8 cellular contexts compared by ENCODE assay signal in the genomic region with DNA sequence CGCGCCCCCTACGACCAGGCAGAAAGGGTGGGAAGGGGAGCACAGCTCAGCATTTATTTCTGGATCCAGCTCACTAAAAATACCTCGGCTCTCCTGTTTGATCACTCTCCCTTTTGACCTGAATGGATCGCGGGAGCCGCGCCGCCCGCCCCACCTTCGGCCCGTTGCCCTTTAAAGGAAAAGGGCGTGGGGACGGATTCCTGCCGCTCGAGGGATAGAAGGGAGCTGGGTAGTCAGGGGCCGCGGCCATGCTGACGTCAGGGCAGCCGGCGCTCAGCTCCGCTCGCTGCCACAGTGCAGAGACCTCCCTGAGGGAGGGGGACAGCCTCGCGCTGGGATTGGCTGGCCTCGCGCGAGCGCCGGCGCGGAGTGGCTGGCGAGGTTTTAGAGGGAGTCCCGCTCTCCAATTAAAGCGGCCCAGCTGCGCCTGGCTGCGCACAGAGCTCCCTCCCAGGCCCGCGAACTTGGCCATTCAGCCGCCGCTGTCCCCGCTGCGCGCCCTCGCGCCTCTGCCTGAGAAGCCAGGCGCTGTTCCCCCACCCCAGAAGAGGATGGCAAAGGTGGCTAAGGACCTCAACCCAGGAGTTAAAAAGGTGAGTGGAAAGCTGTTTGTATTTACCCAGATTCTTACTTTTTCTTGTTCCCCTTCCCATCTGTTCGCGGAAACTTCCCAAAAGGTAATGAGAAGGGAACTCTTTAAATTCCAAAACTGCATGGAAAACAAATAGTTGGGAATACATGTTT. TPM values are rescaled to one million over a fixed set of nuclear protein-coding genes. Genes with fewer than 3 reads are reported as not detected.
DNase-seq lines count a peak whose midpoint lies in the region; ATAC-seq, FAIRE-seq and TF ChIP-seq lines count a peak whose summit lies in the region.

LMCD1 (plus strand) TSS at position 436 of the 744 bp plus-strand sequence; CDS start at position 552, 116 bp downstream.

- H3K79me2 ChIP-seq in H1 (ENCODE audit: control insufficient read depth in 1 of 2, insufficient read depth in 2 of 2, low read length in 2 of 2): peaks cover 0 to 4% of the 10 kb centered on the region in 2 experiments; a peak in 2 of 4 replicates

- H2BK120ac ChIP-seq in H1 (replicated peaks; ENCODE audit: low read depth, low read length): peak within 1 kb of the TSS; percentile 35

- peak in 1 of 2 experiments; percentile 9; a peak in 2 of 4 replicates for TF ChIP-seq RAD21 in H1 (IDR thresholded peaks at IDR 0.05 in 1 of 2, conservative IDR thresholded peaks at IDR 0.05 in 1 of 2; ENCODE audit: low read depth in 2 of 2, low read length in 2 of 2)

- POLR2A ChIA-PET in BJ (lab: Charles Lee): interaction anchor here (0.6 to 2.4 kb wide), 18 partner anchors 10 to 435 kb away, joined by 3 to 13 read pairs (median 4); no protein-coding TSS in a partner anchor
- POLR2A ChIA-PET in H1 (lab: Charles Lee; ENCODE audit: partially characterized antibody): interaction anchor here (0.6 to 1.6 kb wide), 8 partner anchors 11 to 708 kb away, joined by 3 to 5 read pairs (median 4); no protein-coding TSS in a partner anchor

- H4K5ac ChIP-seq in H1 (ENCODE audit: insufficient read length, low read depth, low read length): peak within 1 kb of the TSS; percentile 75

- H3K18ac ChIP-seq in H1 (ENCODE audit: extremely low read depth, low read length): peak within 1 kb of the TSS; percentile 78; the same call in 1 of the 2 replicates

- ATAC-seq in HG03442 (IDR thresholded peaks at IDR 0.05; ENCODE audit: unreplicated experiment): peak; percentile 95

- H2BK20ac ChIP-seq in H1 (ENCODE audit: low read length): peak within 1 kb of the TSS; percentile 15; the same call in 1 of the 2 replicates

- TF ChIP-seq POLR2A in H1 (IDR thresholded peaks at IDR 0.05; ENCODE audit: control extremely low read depth in 1 of 2, low read depth in 2 of 2, low read length in 2 of 2): peak in 1 of 2 experiments; percentile 70; a peak in 1 of 3 replicates

- no peaks in the 10 kb centered on the region for H3K23me2 ChIP-seq in H1 (ENCODE audit: low read depth, low read length)

- H3K4me2 ChIP-seq in H1 (ENCODE audit: insufficient read depth in 1 of 2, low read depth in 2 of 2, low read length in 2 of 2): peak within 1 kb of the TSS; percentile 61

- 0 out of 2 replicates have a peak within 1 kb of the TSS, but pooled peaks have one; percentile 63 for H2BK15ac ChIP-seq in H1 (ENCODE audit: low read length)

- peak within 1 kb of the TSS; percentile 87 for H2AK5ac ChIP-seq in H1 (ENCODE audit: low read depth, low read length)

- TF ChIP-seq CTCF in BJ (IDR thresholded peaks at IDR 0.05; ENCODE audit: insufficient read depth, low read depth, low read length): peak; percentile 51
- no peak for TF ChIP-seq CTCF in H1 (IDR thresholded peaks at IDR 0.05; ENCODE audit: control extremely low read depth in 1 of 3, insufficient read depth in 1 of 3, low read depth in 1 of 3, low read length in 3 of 3)

- H2BK12ac ChIP-seq in H1 (ENCODE audit: low read depth, low read length): peak within 1 kb of the TSS; percentile 21; the same call in 1 of the 2 replicates

- H2BK5ac ChIP-seq in H1 (ENCODE audit: low read depth, low read length): peak within 1 kb of the TSS; percentile 48; the same call in 1 of the 2 replicates

- H3K27me3 ChIP-seq in BJ (ENCODE audit: control insufficient read depth, insufficient read depth, low read length) (no peaks in the 10 kb centered on the region), H1 (replicated peaks in 1 of 4; ENCODE audit: control insufficient read depth in 3 of 4, extremely low read depth in 1 of 4, insufficient read depth in 3 of 4, low read length in 3 of 4) (no peaks in the 10 kb centered on the region)

- FAIRE-seq in H1 (lab: Jason Lieb, UNC): no peak

- no peaks in the 10 kb centered on the region for H4K20me1 ChIP-seq in H1 (replicated peaks in 1 of 2; ENCODE audit: control insufficient read depth in 1 of 2, insufficient read depth in 2 of 2, low read length in 2 of 2)

- peak within 1 kb of the TSS; percentile 87 for H4K91ac ChIP-seq in H1 (replicated peaks; ENCODE audit: insufficient read length, low read length)

- no peak within 1 kb of the TSS for H2AFZ ChIP-seq in H1 (ENCODE audit: low read length)

- H3K4me3 ChIP-seq in BJ (ENCODE audit: low read depth, low read length): peak within 1 kb of the TSS; percentile 52
- H3K4me3 ChIP-seq in H1 (ENCODE audit: extremely low read depth in 1 of 4, insufficient read depth in 2 of 4, low read depth in 3 of 4, low read length in 4 of 4): peak within 1 kb of the TSS; percentile 11 to 59 (median 26); a peak in 6 of 8 replicates

- WGBS in H1 (ENCODE audit: extremely low coverage in 1 of 2, insufficient coverage in 1 of 2, insufficient read length in 1 of 2, insufficient replicate concordance in 2 of 2, low coverage in 1 of 2, low lambda C conversion rate in 2 of 2, missing lambda C conversion rate in 1 of 2), 2 experiments: 3% methylated on average over 49 of the region's 49 CpGs; no CpG with 5 or more reads in 1 of the 2 experiments

- H3K9me3 ChIP-seq in H1 (ENCODE audit: insufficient read depth in 2 of 2, low read depth in 1 of 2, low read length in 1 of 2): no peaks in the 10 kb centered on the region

- no peak for TF ChIP-seq EP300 in H1 (IDR thresholded peaks at IDR 0.05; ENCODE audit: borderline replicate concordance in 1 of 2, low read depth in 2 of 2, low read length in 2 of 2)

- H3K9ac ChIP-seq in H1 (replicated peaks in 1 of 4; ENCODE audit: extremely low read depth in 1 of 4, low read depth in 3 of 4, low read length in 3 of 4): peak within 1 kb of the TSS in 1 of 4 experiments; percentile 29; a peak in 2 of 7 replicates

- H3K4me1 ChIP-seq in H1 (replicated peaks in 1 of 4; ENCODE audit: control insufficient read depth in 3 of 4, insufficient read depth in 4 of 4, low read length in 3 of 4): peaks cover 2 to 24% (median 21%) of the 10 kb centered on the region in 4 experiments; a peak in 6 of 7 replicates

- H3K56ac ChIP-seq in H1 (replicated peaks; ENCODE audit: insufficient read length, low read depth, low read length): no peak within 1 kb of the TSS

- peak within 1 kb of the TSS; percentile 28; the same call in 1 of the 2 replicates for H3K27ac ChIP-seq in H1 (ENCODE audit: low read depth, low read length)

- no peak within 1 kb of the TSS for H3K14ac ChIP-seq in H1 (ENCODE audit: insufficient read length)

- peak; percentile 87 for DNase-seq in BJ (ENCODE audit: low read depth)
- DNase-seq in GM19240 (ENCODE audit: insufficient read length, low spot score): peak; percentile 31
- peak; percentile 95 for DNase-seq in NCI-H82 (lab: John Stamatoyannopoulos, UW)
- DNase-seq in activated CD8-positive, alpha-beta memory T cell treated with anti-CD3 and anti-CD28 coated beads, Interleukin-2, amount 50 U/mL, for 1 hour (ENCODE audit: extremely low read depth): peak; percentile 16
- peak; percentile 90 to 92 for DNase-seq in H1 (ENCODE audit: low read depth in 1 of 2, low spot score in 2 of 2)
- DNase-seq in medulla oblongata (ENCODE audit: extremely low spot score): peak; percentile 98
- peak; percentile 58 to 77 (median 61) for DNase-seq in stimulated activated CD4-positive, alpha-beta T cell treated with anti-CD3 and anti-CD28 coated beads, TNF-alpha, amount 100 ng/mL, for 48 hours (ENCODE audit: low read depth in 3 of 3)

- CTCF ChIA-PET in BJ (lab: Yijun Ruan, JAX): interaction anchor here (0.6 to 7.0 kb wide), 8 partner anchors 9 to 121 kb away, joined by 3 to 44 read pairs (median 4); no protein-coding TSS in a partner anchor
- CTCF ChIA-PET in H1 (lab: Charles Lee; ENCODE audit: partially characterized antibody): interaction anchor here (0.6 to 1.7 kb wide), 7 partner anchors 22 to 191 kb away, joined by 3 to 5 read pairs (median 3); no protein-coding TSS in a partner anchor

- H3K36me3 ChIP-seq in BJ (ENCODE audit: control insufficient read depth, insufficient read depth, low read length) (no peaks in the 10 kb centered on the region), H1 (ENCODE audit: control insufficient read depth in 2 of 4, insufficient read depth in 4 of 4, low read length in 3 of 4) (peaks cover 0 to 4% (median 0%) of the 10 kb centered on the region in 4 experiments; a peak in 1 of 8 replicates)

- H4K8ac ChIP-seq in H1 (ENCODE audit: extremely low read depth, insufficient read depth, low read length): peak within 1 kb of the TSS; percentile 81; the same call in 1 of the 2 replicates

- no peaks in the 10 kb centered on the region for H3K79me1 ChIP-seq in H1 (ENCODE audit: low read depth, low read length)

- no peak within 1 kb of the TSS for H3K23ac ChIP-seq in H1 (ENCODE audit: insufficient read length)

- H3K4ac ChIP-seq in H1 (replicated peaks; ENCODE audit: insufficient read length, low read depth, low read length): no peak within 1 kb of the TSS

TF ChIP-seq in H1, 55 proteins besides CTCF, POLR2A, EP300 and RAD21 (continues in another document):
- TF ChIP-seq NRF1 (IDR thresholded peaks at IDR 0.05; ENCODE audit: low read depth, low read length): no peak
- no peak for TF ChIP-seq CBX8 (IDR thresholded peaks at IDR 0.05; ENCODE audit: borderline replicate concordance, low read depth, low read length)
- no peak; the same call in 1 of the 2 replicates for TF ChIP-seq BACH1 (IDR thresholded peaks at IDR 0.05; ENCODE audit: low read length)
- no peak for TF ChIP-seq RXRA (IDR thresholded peaks at IDR 0.05; ENCODE audit: insufficient read depth, low read depth, low read length)
- TF ChIP-seq TEAD4 (IDR thresholded peaks at IDR 0.05; ENCODE audit: low read depth, low read length): peak; percentile 72
- no peak for TF ChIP-seq NANOG (IDR thresholded peaks at IDR 0.05; ENCODE audit: insufficient read depth, low read depth, low read length, poor library complexity, severe bottlenecking)
- no peak for TF ChIP-seq SUZ12 (IDR thresholded peaks at IDR 0.05; ENCODE audit: low read length)
- peak; percentile 61; the same call in 1 of the 2 replicates for TF ChIP-seq YY1 (IDR thresholded peaks at IDR 0.05; ENCODE audit: low read depth, low read length)
- TF ChIP-seq, protein P1, sequence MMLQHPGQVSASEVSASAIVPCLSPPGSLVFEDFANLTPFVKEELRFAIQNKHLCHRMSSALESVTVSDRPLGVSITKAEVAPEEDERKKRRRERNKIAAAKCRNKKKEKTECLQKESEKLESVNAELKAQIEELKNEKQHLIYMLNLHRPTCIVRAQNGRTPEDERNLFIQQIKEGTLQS (IDR thresholded peaks at IDR 0.05; ENCODE audit: insufficient read depth, low read depth, low read length): no peak

RNA-seq across cellular contexts. Expression of gene LMCD1, which starts in this region (rescaled TPM):
- polyA plus RNA-seq in BJ (2011; rRNA removed) (157 and 168 TPM in 2 replicates), H1 (2011; rRNA removed) (12.3 and 20.2 TPM in 2 replicates)
- 62.4 and 83.3 TPM in 2 replicates for polyA minus RNA-seq in BJ (2011; rRNA and poly(A)+ RNA removed)
- 26.5 and 30.1 TPM in 2 replicates for total RNA-seq in H1 (2021; fragmentation: NEBNext Ultra II Directional; extraction: Animal tissue kit (Norgen Biotek cat#: 25700))
- 24.9 TPM for polyA plus RNA-seq in H1 (2011; cell fraction: cytosol; rRNA removed)
- polyA plus RNA-seq in H1 (2011; cell fraction: nucleus; rRNA removed): 22.4 TPM
- 17.0 to 23.2 TPM (median 19.9 TPM) in 4 replicates for polyA plus RNA-seq in H1 (2012, experiment 1 of 2)
- 18.9 TPM for polyA plus RNA-seq in H1 (2012, experiment 2 of 2)
- polyA plus RNA-seq in H1 (2013, experiment 1 of 2): 15.1 TPM
- polyA plus RNA-seq in H1 (2013, experiment 2 of 2): 14.1 TPM
- polyA minus RNA-seq in H1 (2011; rRNA and poly(A)+ RNA removed): 11.0 and 13.7 TPM in 2 replicates
- polyA minus RNA-seq in H1 (2011; cell fraction: cytosol; rRNA and poly(A)+ RNA removed): 10.3 TPM
- 19.9 TPM for polyA minus RNA-seq in H1 (2011; cell fraction: nucleus; rRNA and poly(A)+ RNA removed)

Comparison
In these comparisons a context has a peak if more than half of its experiments do, and no peak if none do; other contexts are left out.
1. Peak in every context shown above with its lines: DNase-seq, ATAC-seq, H3K4me3 ChIP-seq and H3K27ac ChIP-seq.
2. DNase-seq: peak in every context shown above with its lines; median percentile 98 in medulla oblongata; 95 in NCI-H82; 91 in H1; 87 in BJ; 61 in stimulated activated CD4-positive, alpha-beta T cell treated with anti-CD3 and anti-CD28 coated beads, TNF-alpha, amount 100 ng/mL, for 48 hours; 31 in GM19240; 16 in activated CD8-positive, alpha-beta memory T cell treated with anti-CD3 and anti-CD28 coated beads, Interleukin-2, amount 50 U/mL, for 1 hour.